In the genomic region with DNA sequence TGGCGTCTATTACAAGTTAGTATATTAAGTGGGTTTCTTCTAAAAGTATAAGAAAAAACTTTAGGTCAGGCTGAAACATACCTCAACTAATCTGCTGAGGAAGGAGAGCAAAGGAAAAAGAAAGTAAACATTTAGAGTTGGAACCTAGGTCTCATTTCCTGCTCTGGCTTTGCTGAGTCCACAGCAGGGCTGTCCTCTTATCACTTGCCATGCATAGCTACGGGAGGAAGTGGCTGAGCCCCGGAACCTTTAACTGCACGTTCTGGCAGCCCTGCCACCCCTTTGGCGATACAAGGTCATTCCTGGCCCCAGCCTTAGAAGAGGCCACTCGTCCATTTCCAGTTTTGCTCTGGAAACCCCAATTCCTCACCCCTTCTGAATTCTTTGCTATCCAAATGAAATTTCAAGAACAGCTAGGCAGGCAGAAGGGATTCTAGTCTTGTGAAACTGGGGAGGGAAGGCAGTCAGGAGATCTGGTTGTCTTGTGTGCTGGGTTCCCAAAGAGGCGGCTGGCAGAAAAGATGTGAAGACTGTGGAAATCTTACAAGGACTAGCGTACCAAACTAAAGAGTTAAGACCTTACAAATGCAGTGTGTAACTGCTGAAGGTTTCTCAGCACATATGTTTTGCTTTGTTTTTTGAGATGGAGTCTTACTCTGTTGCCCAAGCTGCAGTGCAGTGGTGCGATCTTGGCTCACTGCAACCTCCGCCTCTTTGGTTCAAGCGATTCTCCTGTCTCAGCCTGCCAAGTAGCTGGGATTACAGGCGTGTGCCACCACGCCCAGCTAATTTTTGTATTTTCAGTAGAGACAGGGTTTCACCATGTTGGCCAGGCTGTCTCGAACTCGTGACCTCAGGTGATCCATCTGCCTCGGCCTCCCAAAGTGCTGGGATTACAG, we compare ENCODE assay signal across 8 cellular contexts. TPM values are rescaled to one million over a fixed set of nuclear protein-coding genes. Genes with fewer than 3 reads are reported as not detected.
DNase-seq lines count a peak whose midpoint lies in the region; ATAC-seq and TF ChIP-seq lines count a peak whose summit lies in the region.

No MANE protein-coding gene starts in this region.

- H3K4me3 ChIP-seq in GM06990 (replicated peaks; ENCODE audit: low read depth, low read length) = peak overlapping the region; percentile 12

- DNase-seq in GM06990 (ENCODE audit: extremely low read depth, insufficient read length) = no peak
- peak; percentile 69 to 76 for DNase-seq in Kasumi-1 (lab: John Stamatoyannopoulos, UW)
- peak; percentile 38 for DNase-seq in activated effector memory CD4-positive, alpha-beta T cell treated with Interleukin-2 at 50 U/mL for 16 hours
- peak; percentile 26 for DNase-seq in iPS-NIHi7 (ENCODE audit: extremely low spot score)
- DNase-seq in epidermal melanocyte (ENCODE audit: insufficient read length, low spot score) = no peak
- no peak for DNase-seq in RKO (ENCODE audit: low spot score)

- TF ChIP-seq CTCF in GM06990 (IDR thresholded peaks at IDR 0.05; ENCODE audit: insufficient read depth, low read length, poor library complexity, severe bottlenecking) = no peak

- H3K27ac ChIP-seq in temporal lobe (ENCODE audit: low read depth, low read length) = peak overlapping the region; percentile 48

- peak; percentile 73 for ATAC-seq in GM21576 (IDR thresholded peaks at IDR 0.05; ENCODE audit: unreplicated experiment)

- peaks cover 15% of the 10 kb centered on the region for H3K36me3 ChIP-seq in GM06990 (ENCODE audit: control insufficient read depth, insufficient read depth, low read length)

- no peaks in the 10 kb centered on the region for H3K27me3 ChIP-seq in GM06990 (replicated peaks; ENCODE audit: control insufficient read depth, insufficient read depth, low read length)

RNA-seq across cellular contexts. Expression of gene WIPI1, which starts 19.1 kb away (rescaled TPM):
- total RNA-seq in temporal lobe = 8.1 TPM

Comparison
In these comparisons a context has a peak if more than half of its experiments do, and no peak if none do; other contexts are left out.
1. DNase-seq: peak in Kasumi-1 (2 of 2), activated effector memory CD4-positive, alpha-beta T cell treated with Interleukin-2 at 50 U/mL for 16 hours (single experiment) and iPS-NIHi7 (single experiment); none in GM06990 (single experiment), epidermal melanocyte (single experiment) and RKO (single experiment).